ENCODE assay signal across 14 cellular contexts in genomic region chr1:15370781-15371467, GRCh38. TPM values are rescaled to one million over a fixed set of nuclear protein-coding genes. Genes with fewer than 3 reads are reported as not detected.
A peak's percentile ranks its signal among the peaks of the same experiment; 100 is the strongest.
DNase-seq lines count a peak whose midpoint lies in the region; ATAC-seq, FAIRE-seq and TF ChIP-seq lines count a peak whose summit lies in the region.
"Had no signal": no experiment of that assay in that cellular context is flagged by ENCODE, and none has a peak within 500 bp of the region (broad histone marks: within the 10 kb centered on the region; RNA-seq: fewer than 3 reads in every experiment).

No MANE protein-coding gene starts in this region.

- no peak overlapping the region for H3K27ac Mint-ChIP-seq in activated naive CD4-positive, alpha-beta T cell treated with anti-CD3 and anti-CD28 coated beads, Interleukin-2, amount 50 U/mL, for 72 hours
- H3K27ac Mint-ChIP-seq: activated CD8-positive, alpha-beta T cell treated with anti-CD3 and anti-CD28 coated beads for 36 hours; activated naive CD8-positive, alpha-beta T cell; B cell; T-helper 2 cell treated with Interferon-gamma antibody and Interleukin-4, amounts not matched to agents 5 μg/mL and 100 μg/mL, for 36 hours had no signal

- H3K36me3 ChIP-seq in colonic mucosa = no peaks in the 10 kb centered on the region
- no peaks in the 10 kb centered on the region for H3K36me3 ChIP-seq in HepG2 (replicated peaks in 1 of 2; ENCODE audit: control insufficient read depth in 1 of 2, insufficient read depth in 2 of 2, low read length in 2 of 2)
- H3K36me3 ChIP-seq in sigmoid colon = no peaks in the 10 kb centered on the region

- intact Hi-C loops in colonic mucosa (cut with DNase I) = no loop called here
- intact Hi-C loops in HepG2 (cut with micrococcal nuclease; ENCODE audit: unreplicated experiment) = loop anchor here (5.0 kb wide), 1 partner anchor 36 kb away; the partner anchor contains the start of gene EFHD2
- intact Hi-C loops in sigmoid colon (cut with DNase I) = no loop called here

- H3K9me3 ChIP-seq in colonic mucosa = no peaks in the 10 kb centered on the region
- H3K9me3 ChIP-seq in HepG2 (ENCODE audit: low read length) = no peaks in the 10 kb centered on the region
- H3K9me3 ChIP-seq in sigmoid colon = no peaks in the 10 kb centered on the region

- CTCF ChIA-PET in HepG2 (lab: Yijun Ruan, JAX; ENCODE audit: low intra/inter-chr PET ratio, low total read pairs) = no interaction called here

- TF ChIP-seq RAD21 in HepG2 (CRISPR knock-in tag; IDR thresholded peaks at IDR 0.05) = no peak

- DNase-seq in NCI-H2196 (lab: John Stamatoyannopoulos, UW; ENCODE audit: unreplicated experiment) (peak; percentile 57), colonic mucosa (peak; percentile 70), HepG2 (ENCODE audit: low spot score) (peak; percentile 61), sigmoid colon (peak; percentile 80), NCI-H774 (lab: John Stamatoyannopoulos, UW) (no peak), GOT3 (lab: John Stamatoyannopoulos, UW) (no peak)
- DNase-seq in activated naive CD4-positive, alpha-beta T cell treated with anti-CD3 and anti-CD28 coated beads, Interleukin-2, amount 50 U/mL, for 72 hours (ENCODE audit: low spot score in 2 of 2) = no peak
- no peak for DNase-seq in activated effector memory CD4-positive, alpha-beta T cell treated with Interleukin-2 at 50 U/mL for 16 hours
- DNase-seq: activated CD8-positive, alpha-beta T cell treated with anti-CD3 and anti-CD28 coated beads for 36 hours; NCI-H2081 treated with DMSO at 0.1 percent for 48 hours; PC-9 had no signal

- no TSS peak for BruUV-seq in HepG2 (replicated peaks; lab: Mats Ljungman, UMichigan)

- 0 out of 4 replicates have a peak, but pooled peaks of 1 of the 2 experiments have one; percentile 6 for TF ChIP-seq EP300 in HepG2 (IDR thresholded peaks at IDR 0.05; ENCODE audit: low read depth in 2 of 2, low read length in 2 of 2)
- no peak for TF ChIP-seq EP300 in HepG2 (CRISPR knock-in tag; IDR thresholded peaks at IDR 0.05; ENCODE audit: borderline replicate concordance)
- peak in 1 of 4 donors; percentile 3 for TF ChIP-seq EP300 in sigmoid colon (IDR thresholded peaks at IDR 0.05)

- POLR2A ChIA-PET in HepG2 (lab: Yijun Ruan, JAX) = interaction anchor here (0.6 kb wide), 1 partner anchor 51 kb away, joined by 3 read pairs; no protein-coding TSS in a partner anchor

- H3K9ac ChIP-seq in colonic mucosa (ENCODE audit: low read depth in 2 of 2, low read length in 2 of 2) (peak overlapping the region in 1 of 2 donors; percentile 13), HepG2 (ENCODE audit: insufficient read depth, low read depth, low read length) (peak overlapping the region; percentile 34)

- peak overlapping the region; percentile 65 for H3K4me2 ChIP-seq in HepG2 (ENCODE audit: low read depth, low read length)
- H3K4me2 ChIP-seq: PC-9 had no signal

- H3K9me3 Mint-ChIP-seq in activated naive CD4-positive, alpha-beta T cell treated with anti-CD3 and anti-CD28 coated beads, Interleukin-2, amount 50 U/mL, for 72 hours = no peaks in the 10 kb centered on the region
- H3K9me3 Mint-ChIP-seq: activated CD8-positive, alpha-beta T cell treated with anti-CD3 and anti-CD28 coated beads for 36 hours; T-helper 2 cell treated with Interferon-gamma antibody and Interleukin-4, amounts not matched to agents 5 μg/mL and 100 μg/mL, for 36 hours had no signal

- peak; percentile 79 for ATAC-seq in HepG2
- ATAC-seq in activated naive CD4-positive, alpha-beta T cell treated with anti-CD3 and anti-CD28 coated beads, Interleukin-2, amount 50 U/mL, for 72 hours = no peak
- ATAC-seq: activated CD8-positive, alpha-beta T cell treated with anti-CD3 and anti-CD28 coated beads for 36 hours had no signal

- in situ Hi-C loops in HepG2 (cut with HindIII; ENCODE audit: extremely low pct_ligation_motif_present, low pct_unique_long_range_greater_than_20kb) = no loop called here

- WGBS in HepG2 (ENCODE audit: low lambda C conversion rate) = 4% methylated on average over 10 of the region's 16 CpGs
- 29 to 58% methylated on average over 16 of the region's 16 CpGs for WGBS in sigmoid colon, 2 donors

- no peaks in the 10 kb centered on the region for H4K20me1 ChIP-seq in HepG2 (ENCODE audit: insufficient read depth, low read length)

- no peak overlapping the region for H2AFZ ChIP-seq in HepG2 (ENCODE audit: low read length)
- H2AFZ ChIP-seq: PC-9 had no signal

- no peak overlapping the region for H3K27ac ChIP-seq in colonic mucosa
- peak overlapping the region; percentile 65 for H3K27ac ChIP-seq in HepG2 (ENCODE audit: extremely low read length, insufficient read depth, low read length)
- peak overlapping the region; percentile 22 to 77 (median 48) for H3K27ac ChIP-seq in sigmoid colon
- H3K27ac ChIP-seq: PC-9 had no signal

- no peaks in the 10 kb centered on the region for H3K79me2 ChIP-seq in HepG2 (ENCODE audit: insufficient read depth, low read length)

- no peaks in the 10 kb centered on the region for H3K36me3 Mint-ChIP-seq in activated naive CD4-positive, alpha-beta T cell treated with anti-CD3 and anti-CD28 coated beads, Interleukin-2, amount 50 U/mL, for 72 hours
- H3K36me3 Mint-ChIP-seq: activated naive CD8-positive, alpha-beta T cell had no signal

- TF ChIP-seq POLR2A in HepG2 (IDR thresholded peaks at IDR 0.05; ENCODE audit: insufficient read depth in 1 of 2, low read depth in 2 of 2, low read length in 2 of 2) (no peak), sigmoid colon (IDR thresholded peaks at IDR 0.05) (no peak)

- TF ChIP-seq CTCF in colonic mucosa (IDR thresholded peaks at IDR 0.05) (no peak), HepG2 (CRISPR knock-in tag; IDR thresholded peaks at IDR 0.05) (no peak), sigmoid colon (IDR thresholded peaks at IDR 0.05) (no peak)

- H3K4me1 ChIP-seq in colonic mucosa = no peaks in the 10 kb centered on the region
- H3K4me1 ChIP-seq in HepG2 (ENCODE audit: insufficient read depth, low read length) = peaks cover 70% of the 10 kb centered on the region
- peaks cover 0 to 21% (median 20%) of the 10 kb centered on the region in 4 donors for H3K4me1 ChIP-seq in sigmoid colon

- peak; percentile 30 for FAIRE-seq in HepG2 (lab: Jason Lieb, UNC)

- no peak overlapping the region for H3K4me3 ChIP-seq in colonic mucosa
- H3K4me3 ChIP-seq in HepG2 (replicated peaks in 1 of 3; ENCODE audit: insufficient read depth in 1 of 3, low read depth in 2 of 3, low read length in 3 of 3) = peak overlapping the region in 1 of 3 experiments; percentile 45; a peak in 2 of 6 replicates
- no peak overlapping the region for H3K4me3 ChIP-seq in sigmoid colon
- H3K4me3 ChIP-seq: PC-9 had no signal

- H3K27me3 ChIP-seq in colonic mucosa (no peaks in the 10 kb centered on the region), HepG2 (ENCODE audit: control insufficient read depth in 1 of 2, insufficient read depth in 2 of 2, low read length in 2 of 2) (no peaks in the 10 kb centered on the region), sigmoid colon (no peaks in the 10 kb centered on the region)

TF ChIP-seq in HepG2, 621 proteins besides CTCF, POLR2A, EP300 and RAD21 (continues in another document):
- TF ChIP-seq ZNF253 (CRISPR knock-in tag; IDR thresholded peaks at IDR 0.05; ENCODE audit: borderline replicate concordance) (no peak), GATAD1 (CRISPR knock-in tag; IDR thresholded peaks at IDR 0.05) (no peak), TFE3 (CRISPR knock-in tag; IDR thresholded peaks at IDR 0.05) (no peak), ZMAT5 (CRISPR knock-in tag; IDR thresholded peaks at IDR 0.05; ENCODE audit: borderline replicate concordance, low read depth) (no peak)

RNA-seq across cellular contexts. Expression of gene EFHD2, which starts 38.8 kb away (rescaled TPM):
- total RNA-seq in colonic mucosa = 100 to 1,000 TPM; 160 to 191 TPM
- total RNA-seq in HepG2 (2016; rRNA removed; fragmentation: Illumina TruSeq; extraction: Trizol) = 9.9 and 12.7 TPM in 2 replicates
- total RNA-seq in HepG2 (2016; cell fraction: cytosol; rRNA removed; fragmentation: Illumina TruSeq; extraction: Trizol; ENCODE audit: low read depth) = 3.5 and 3.8 TPM in 2 replicates
- total RNA-seq in HepG2 (2016; cell fraction: insoluble cytoplasmic fraction; rRNA removed; fragmentation: Illumina TruSeq; extraction: Trizol) = 10.0 and 12.8 TPM in 2 replicates
- 10.3 and 10.6 TPM in 2 replicates for total RNA-seq in HepG2 (2016; cell fraction: membrane; rRNA removed; fragmentation: Illumina TruSeq; extraction: Trizol)
- 5.1 and 5.7 TPM in 2 replicates for total RNA-seq in HepG2 (2016; cell fraction: nucleus; rRNA removed; fragmentation: Illumina TruSeq; extraction: Trizol)
- polyA plus RNA-seq in HepG2 (2011; rRNA removed) = 9.4 and 10.9 TPM in 2 replicates
- polyA plus RNA-seq in HepG2 (2011; cell fraction: cytosol; rRNA removed) = 9.0 and 11.9 TPM in 2 replicates
- polyA plus RNA-seq in HepG2 (2011; cell fraction: nucleus; rRNA removed) = 16.4 and 20.1 TPM in 2 replicates
- polyA plus RNA-seq in HepG2 (2012) = 13.1 and 13.3 TPM in 2 replicates
- 5.6 and 6.2 TPM in 2 replicates for polyA plus RNA-seq in HepG2 (2016; cell fraction: cytosol; fragmentation: Illumina TruSeq; extraction: Trizol; ENCODE audit: low read depth)
- polyA plus RNA-seq in HepG2 (2016; cell fraction: insoluble cytoplasmic fraction; fragmentation: Illumina TruSeq; extraction: Trizol; ENCODE audit: low read depth) = 16.6 and 21.1 TPM in 2 replicates
- polyA plus RNA-seq in HepG2 (2016; cell fraction: membrane; fragmentation: Illumina TruSeq; extraction: Trizol; ENCODE audit: low read depth) = 11.7 and 12.3 TPM in 2 replicates
- 13.8 and 16.7 TPM in 2 replicates for polyA plus RNA-seq in HepG2 (2016; cell fraction: nucleus; fragmentation: Illumina TruSeq; extraction: Trizol; ENCODE audit: insufficient read depth, low read depth)
- polyA minus RNA-seq in HepG2 (2011; rRNA and poly(A)+ RNA removed; ENCODE audit: low replicate concordance) = 7.2 and 33.1 TPM in 2 replicates
- 5.6 and 6.2 TPM in 2 replicates for polyA minus RNA-seq in HepG2 (2011; cell fraction: cytosol; rRNA and poly(A)+ RNA removed)
- polyA minus RNA-seq in HepG2 (2011; cell fraction: nucleus; rRNA and poly(A)+ RNA removed) = 2.6 and 3.4 TPM in 2 replicates
- 10 to 100 TPM; 32.7 to 47.4 (median 37.3) TPM for total RNA-seq in sigmoid colon
- polyA plus RNA-seq in sigmoid colon = 100 to 1,000 TPM; 157 to 181 (median 177) TPM
- 10 to 100 TPM; 18.8 to 55.8 TPM for total RNA-seq in activated naive CD4-positive, alpha-beta T cell treated with anti-CD3 and anti-CD28 coated beads, Interleukin-2, amount 50 U/mL, for 72 hours

Comparison
In these comparisons a context has a peak if more than half of its experiments do, and no peak if none do; other contexts are left out.
1. DNase-seq: peak in NCI-H2196 (single experiment), colonic mucosa (single experiment), HepG2 (single experiment) and sigmoid colon (single experiment); none in NCI-H774 (single experiment), activated naive CD4-positive, alpha-beta T cell treated with anti-CD3 and anti-CD28 coated beads, Interleukin-2, amount 50 U/mL, for 72 hours (0 of 2), activated effector memory CD4-positive, alpha-beta T cell treated with Interleukin-2 at 50 U/mL for 16 hours (single experiment) and GOT3 (single experiment).